Comparison of ENCODE assay signal across 14 cellular contexts in the genomic region with DNA sequence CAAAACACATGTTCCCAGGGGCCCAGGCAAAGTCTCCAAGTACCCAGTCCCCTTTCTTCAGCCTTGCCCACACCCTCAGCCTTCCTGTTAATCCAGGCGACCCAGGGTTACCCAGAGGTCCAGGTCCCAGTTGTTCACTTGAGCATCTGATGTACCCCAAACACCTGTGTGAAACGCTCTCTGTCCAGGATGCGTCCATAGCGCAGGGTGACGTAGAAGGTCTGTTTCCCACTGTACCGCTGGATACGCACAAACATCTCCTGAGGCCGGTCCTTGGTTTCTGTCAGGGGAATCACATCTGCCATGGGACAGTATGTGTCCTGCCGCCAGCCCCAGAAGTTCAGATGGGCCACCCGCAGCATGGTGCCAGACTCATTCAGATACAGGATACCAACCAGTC. TPM values are rescaled to one million over a fixed set of nuclear protein-coding genes. Genes with fewer than 3 reads are reported as not detected.
A peak's percentile ranks its signal among the peaks of the same experiment; 100 is the strongest.
DNase-seq lines count a peak whose midpoint lies in the region; ATAC-seq and TF ChIP-seq lines count a peak whose summit lies in the region.
"Had no signal": no experiment of that assay in that cellular context is flagged by ENCODE, and none has a peak within 500 bp of the region (broad histone marks: within the 10 kb centered on the region; RNA-seq: fewer than 3 reads in every experiment).

No MANE protein-coding gene starts in this region.

- WGBS in H9 (ENCODE audit: extremely low coverage, insufficient read length, low lambda C conversion rate), result no CpG with 5 or more reads among the region's 10 CpGs

- no peaks in the 10 kb centered on the region for H3K27me3 ChIP-seq in CD4-positive, CD25-positive, alpha-beta regulatory T cell (ENCODE audit: control insufficient read depth, insufficient read depth, low read length)
- H3K27me3 ChIP-seq in H9 (ENCODE audit: insufficient read depth, low read length), result no peaks in the 10 kb centered on the region
- no peaks in the 10 kb centered on the region for H3K27me3 ChIP-seq in CD8-positive, alpha-beta memory T cell (ENCODE audit: insufficient read depth, low read length, poor library complexity, severe bottlenecking)
- H3K27me3 ChIP-seq: pancreas, stomach had no signal

- H3K27me3 Mint-ChIP-seq in CD4-positive, CD25-positive, alpha-beta regulatory T cell, result no peaks in the 10 kb centered on the region
- H3K27me3 Mint-ChIP-seq in H9 (ENCODE audit: low read depth) (no peaks in the 10 kb centered on the region), naive B cell (no peaks in the 10 kb centered on the region)
- H3K27me3 Mint-ChIP-seq in activated CD8-positive, alpha-beta T cell treated with anti-CD3 and anti-CD28 coated beads, Interleukin-2, amount 10 ng/mL, durations not matched to agents 7 days and 5 days (ENCODE audit: low read depth), result no peaks in the 10 kb centered on the region
- no peaks in the 10 kb centered on the region for H3K27me3 Mint-ChIP-seq in CD8-positive, alpha-beta memory T cell

- H3K9me3 Mint-ChIP-seq in CD4-positive, CD25-positive, alpha-beta regulatory T cell, result no peaks in the 10 kb centered on the region
- H3K9me3 Mint-ChIP-seq in H9, result no peaks in the 10 kb centered on the region
- H3K9me3 Mint-ChIP-seq in activated CD8-positive, alpha-beta T cell treated with anti-CD3 and anti-CD28 coated beads, Interleukin-2, amount 10 ng/mL, durations not matched to agents 7 days and 5 days (ENCODE audit: insufficient read depth), result no peaks in the 10 kb centered on the region
- no peaks in the 10 kb centered on the region for H3K9me3 Mint-ChIP-seq in naive B cell
- no peaks in the 10 kb centered on the region for H3K9me3 Mint-ChIP-seq in CD8-positive, alpha-beta memory T cell

- no peaks in the 10 kb centered on the region for H4K20me1 ChIP-seq in H9 (ENCODE audit: control insufficient read depth, insufficient read depth, insufficient read length)

- H2BK5ac ChIP-seq in H9 (ENCODE audit: insufficient read length, low read length), result no peak overlapping the region

- H3K36me3 Mint-ChIP-seq in CD4-positive, CD25-positive, alpha-beta regulatory T cell, result peaks cover 7% of the 10 kb centered on the region
- H3K36me3 Mint-ChIP-seq in H9 (ENCODE audit: insufficient read depth in 1 of 3, low read depth in 3 of 3) (peaks cover 0 to 22% (median 15%) of the 10 kb centered on the region in 3 experiments; a peak in 5 of 7 replicates), naive B cell (no peaks in the 10 kb centered on the region)
- H3K36me3 Mint-ChIP-seq in activated CD8-positive, alpha-beta T cell treated with anti-CD3 and anti-CD28 coated beads, Interleukin-2, amount 10 ng/mL, durations not matched to agents 7 days and 5 days (ENCODE audit: low read depth), result peaks cover 12% of the 10 kb centered on the region
- peaks cover 0 to 23% (median 0%) of the 10 kb centered on the region in 3 donors for H3K36me3 Mint-ChIP-seq in CD8-positive, alpha-beta memory T cell

- no peak overlapping the region for H3K4me3 ChIP-seq in CD4-positive, CD25-positive, alpha-beta regulatory T cell (ENCODE audit: low read depth, low read length)
- H3K4me3 ChIP-seq in CD8-positive, alpha-beta memory T cell (ENCODE audit: low read length), result no peak overlapping the region

- no peak overlapping the region for H2BK120ac ChIP-seq in H9 (ENCODE audit: low read depth, low read length, poor library complexity, severe bottlenecking)

- H3K79me2 ChIP-seq in H9 (ENCODE audit: insufficient read depth, low read length), result peaks cover 18% of the 10 kb centered on the region

- CTCF ChIA-PET in activated CD8-positive, alpha-beta T cell treated with anti-CD3 and anti-CD28 coated beads, Interleukin-2, amount 10 ng/mL, durations not matched to agents 7 days and 5 days (lab: Charles Lee), result no interaction called here
- CTCF ChIA-PET in CD8-positive, alpha-beta memory T cell (lab: Charles Lee), result no interaction called here

- peak overlapping the region in 3 of 4 donors; percentile 7 to 97 (median 77) for H3K4me3 Mint-ChIP-seq in CD4-positive, CD25-positive, alpha-beta regulatory T cell
- H3K4me3 Mint-ChIP-seq in H9 (peak overlapping the region; percentile 5 to 95; a peak in 2 of 5 replicates), naive B cell (peak overlapping the region in 3 of 8 donors; percentile 19 to 97 (median 71))
- peak overlapping the region; percentile 99 for H3K4me3 Mint-ChIP-seq in activated CD8-positive, alpha-beta T cell treated with anti-CD3 and anti-CD28 coated beads, Interleukin-2, amount 10 ng/mL, durations not matched to agents 7 days and 5 days
- H3K4me3 Mint-ChIP-seq in CD8-positive, alpha-beta memory T cell, result peak overlapping the region in 3 of 7 donors; percentile 40 to 98 (median 94)

- no peak overlapping the region for H4K5ac ChIP-seq in H9 (ENCODE audit: insufficient read length, low read depth, low read length)

- H3K4ac ChIP-seq in H9 (ENCODE audit: low read depth, low read length), result no peak overlapping the region

- H2AK5ac ChIP-seq in H9 (ENCODE audit: insufficient read length, low read length), result no peak overlapping the region

- POLR2A ChIA-PET in activated CD8-positive, alpha-beta T cell treated with anti-CD3 and anti-CD28 coated beads, Interleukin-2, amount 10 ng/mL, durations not matched to agents 7 days and 5 days (lab: Charles Lee), result no interaction called here
- POLR2A ChIA-PET in CD8-positive, alpha-beta memory T cell (lab: Charles Lee), result interaction anchor here (2.6 kb wide), 1 partner anchor 72 kb away, joined by 17 read pairs; the partner anchor contains the start of gene CARHSP1

- peaks cover 38% of the 10 kb centered on the region for H3K4me1 ChIP-seq in CD4-positive, CD25-positive, alpha-beta regulatory T cell (ENCODE audit: control insufficient read depth, insufficient read depth, low read length, poor library complexity, severe bottlenecking)
- H3K4me1 ChIP-seq in H9 (ENCODE audit: insufficient read depth, low read length), result 0 out of 2 replicates have a peak, but pooled peaks cover 2% of the 10 kb centered on the region
- H3K4me1 ChIP-seq in CD8-positive, alpha-beta memory T cell (ENCODE audit: insufficient read depth, low read length), result peaks cover 34% of the 10 kb centered on the region

- H3K4me1 Mint-ChIP-seq in CD4-positive, CD25-positive, alpha-beta regulatory T cell, result peaks cover 13 to 63% (median 31%) of the 10 kb centered on the region in 4 donors
- H3K4me1 Mint-ChIP-seq in H9 (peaks cover 18 to 19% of the 10 kb centered on the region in 2 experiments), naive B cell (peaks cover 25 to 64% (median 27%) of the 10 kb centered on the region in 3 donors)
- peaks cover 32% of the 10 kb centered on the region for H3K4me1 Mint-ChIP-seq in activated CD8-positive, alpha-beta T cell treated with anti-CD3 and anti-CD28 coated beads, Interleukin-2, amount 10 ng/mL, durations not matched to agents 7 days and 5 days (ENCODE audit: low read depth)
- H3K4me1 Mint-ChIP-seq in CD8-positive, alpha-beta memory T cell, result peaks cover 33 to 56% (median 54%) of the 10 kb centered on the region in 3 donors

- H4K8ac ChIP-seq in H9 (replicated peaks; ENCODE audit: insufficient read length, low read depth, low read length), result no peak overlapping the region

- ATAC-seq in CD4-positive, CD25-positive, alpha-beta regulatory T cell (ENCODE audit: low read depth in 2 of 2), result no peak
- no peak for ATAC-seq in activated CD8-positive, alpha-beta T cell treated with anti-CD3 and anti-CD28 coated beads, Interleukin-2, amount 10 ng/mL, durations not matched to agents 7 days and 5 days
- no peak for ATAC-seq in naive B cell (ENCODE audit: low read depth in 2 of 2)
- ATAC-seq in HG03432 (IDR thresholded peaks at IDR 0.05; ENCODE audit: unreplicated experiment), result no peak
- ATAC-seq: esophagus mucosa, pancreas had no signal

- H3K27ac ChIP-seq in CD4-positive, CD25-positive, alpha-beta regulatory T cell (ENCODE audit: insufficient read depth, low read length, poor library complexity, severe bottlenecking), result no peak overlapping the region
- no peak overlapping the region for H3K27ac ChIP-seq in H9 (ENCODE audit: insufficient read length, low read depth, low read length)
- H3K27ac ChIP-seq in CD8-positive, alpha-beta memory T cell (ENCODE audit: low read depth, low read length), result no peak overlapping the region
- H3K27ac ChIP-seq: pancreas, SK-N-MC, stomach had no signal

- H2BK20ac ChIP-seq in H9 (ENCODE audit: low read depth, low read length, poor library complexity, severe bottlenecking), result no peak overlapping the region

- H3K27ac Mint-ChIP-seq in CD4-positive, CD25-positive, alpha-beta regulatory T cell, result peak overlapping the region in 1 of 3 donors; percentile 7
- no peak overlapping the region for H3K27ac Mint-ChIP-seq in H9
- no peak overlapping the region for H3K27ac Mint-ChIP-seq in activated CD8-positive, alpha-beta T cell treated with anti-CD3 and anti-CD28 coated beads, Interleukin-2, amount 10 ng/mL, durations not matched to agents 7 days and 5 days
- peak overlapping the region in 4 of 6 donors; percentile 14 to 49 (median 40) for H3K27ac Mint-ChIP-seq in naive B cell
- H3K27ac Mint-ChIP-seq in CD8-positive, alpha-beta memory T cell, result peak overlapping the region in 2 of 8 donors; percentile 12 to 61

- H3K18ac ChIP-seq in H9 (ENCODE audit: insufficient read length, low read depth, low read length), result no peak overlapping the region

- no peak overlapping the region for H3K56ac ChIP-seq in H9 (ENCODE audit: insufficient read length, low read depth, low read length)

- H3K36me3 ChIP-seq in CD4-positive, CD25-positive, alpha-beta regulatory T cell (ENCODE audit: control insufficient read depth, insufficient read depth, low read length), result peaks cover under 1% of the 10 kb centered on the region
- H3K36me3 ChIP-seq in CD8-positive, alpha-beta memory T cell (ENCODE audit: insufficient read depth, low read length), result no peaks in the 10 kb centered on the region
- H3K36me3 ChIP-seq: pancreas had no signal

- no peak overlapping the region for H2AFZ ChIP-seq in H9 (ENCODE audit: low read length)

- no peak for TF ChIP-seq CTCF in H9 (conservative IDR thresholded peaks at IDR 0.05)

- no peak for DNase-seq in CD4-positive, CD25-positive, alpha-beta regulatory T cell
- DNase-seq in H9, result no peak
- no peak for DNase-seq in activated CD8-positive, alpha-beta T cell treated with anti-CD3 and anti-CD28 coated beads, Interleukin-2, amount 10 ng/mL, durations not matched to agents 7 days and 5 days
- DNase-seq in naive B cell, result no peak
- no peak for DNase-seq in NK-92 treated with Interleukin-12 subunit alpha and Interleukin-12 subunit beta, amount 100 ng/mL, for 24 hours (lab: John Stamatoyannopoulos, UW)
- no peak for DNase-seq in CD8-positive, alpha-beta memory T cell
- DNase-seq: dermis blood vessel endothelial cell, head of caudate nucleus, NCI-H1436 treated with DMSO at 0.1 percent for 48 hours, pancreas, stomach had no signal

- no peak overlapping the region for H3K23ac ChIP-seq in H9 (ENCODE audit: insufficient read length, low read depth, low read length)

- no peaks in the 10 kb centered on the region for H3K79me1 ChIP-seq in H9 (ENCODE audit: insufficient read depth, low read depth, low read length, poor library complexity, severe bottlenecking)

- H3K14ac ChIP-seq in H9 (ENCODE audit: insufficient read depth, low read length), result no peak overlapping the region

- H4K91ac ChIP-seq in H9 (ENCODE audit: insufficient read length, low read depth, low read length), result no peak overlapping the region

- no peak overlapping the region for H3K9ac ChIP-seq in H9 (ENCODE audit: extremely low read depth, insufficient read length, low read length)

- H2BK15ac ChIP-seq in H9 (ENCODE audit: low read depth, low read length), result no peak overlapping the region

- H3K23me2 ChIP-seq in H9 (ENCODE audit: insufficient read length, low read depth, low read length, poor library complexity, severe bottlenecking), result peaks cover 4% of the 10 kb centered on the region

- no peak overlapping the region for H3T11ph ChIP-seq in H9 (ENCODE audit: low read length)

- no peak overlapping the region for H2BK12ac ChIP-seq in H9 (ENCODE audit: insufficient read length, low read depth, low read length)

- no peaks in the 10 kb centered on the region for H3K9me3 ChIP-seq in CD4-positive, CD25-positive, alpha-beta regulatory T cell (ENCODE audit: control insufficient read depth in 2 of 2, low read length in 2 of 2)
- H3K9me3 ChIP-seq in H9 (ENCODE audit: control insufficient read depth, low read depth, low read length), result no peaks in the 10 kb centered on the region
- no peaks in the 10 kb centered on the region for H3K9me3 ChIP-seq in CD8-positive, alpha-beta memory T cell (ENCODE audit: low read length)
- H3K9me3 ChIP-seq: pancreas, stomach had no signal

- H3K4me2 ChIP-seq in H9 (ENCODE audit: insufficient read depth, insufficient read length, low read length), result no peak overlapping the region

RNA-seq across cellular contexts. Expression of gene TMEM186, which starts 1.6 kb away (rescaled TPM):
- 3.6 TPM for total RNA-seq in CD4-positive, CD25-positive, alpha-beta regulatory T cell
- polyA plus RNA-seq in CD4-positive, CD25-positive, alpha-beta regulatory T cell, result 10 to 100 TPM; 16.3 to 26.6 (median 20.6) TPM
- total RNA-seq in H9 (2021), result 8.6 and 9.6 TPM in 2 replicates
- total RNA-seq in activated CD8-positive, alpha-beta T cell treated with anti-CD3 and anti-CD28 coated beads, Interleukin-2, amount 10 ng/mL, durations not matched to agents 7 days and 5 days, result 10 to 100 TPM; 11.0 to 11.1 TPM
- 10 to 100 TPM; 10.3 to 18.9 (median 17.1) TPM for polyA plus RNA-seq in naive B cell (ENCODE audit: low read depth in 6 of 6)
- 10 to 100 TPM; 15.6 to 16.4 TPM for total RNA-seq in CD8-positive, alpha-beta memory T cell
- polyA plus RNA-seq in CD8-positive, alpha-beta memory T cell, result 11.8 TPM

RNA-seq across cellular contexts. Expression of gene PMM2, which starts 1.8 kb away (rescaled TPM):
- total RNA-seq in CD4-positive, CD25-positive, alpha-beta regulatory T cell, result 33.9 TPM
- polyA plus RNA-seq in CD4-positive, CD25-positive, alpha-beta regulatory T cell, result 10 to 100 TPM; 20.1 to 23.2 (median 20.3) TPM
- total RNA-seq in H9 (2021), result 79.3 and 82.7 TPM in 2 replicates
- 10 to 100 TPM; 36.9 to 37.6 TPM for total RNA-seq in activated CD8-positive, alpha-beta T cell treated with anti-CD3 and anti-CD28 coated beads, Interleukin-2, amount 10 ng/mL, durations not matched to agents 7 days and 5 days
- 10 to 100 TPM; 19.8 to 33.0 (median 25.1) TPM for polyA plus RNA-seq in naive B cell (ENCODE audit: low read depth in 6 of 6)
- total RNA-seq in CD8-positive, alpha-beta memory T cell, result 10 to 100 TPM; 58.9 to 63.3 TPM
- polyA plus RNA-seq in CD8-positive, alpha-beta memory T cell, result 31.2 TPM

Comparison
In these comparisons a context has a peak if more than half of its experiments do, and no peak if none do; other contexts are left out.
1. H3K27ac Mint-ChIP-seq: peak in naive B cell (4 of 6); none in H9 (0 of 3) and activated CD8-positive, alpha-beta T cell treated with anti-CD3 and anti-CD28 coated beads, Interleukin-2, amount 10 ng/mL, durations not matched to agents 7 days and 5 days (single experiment).